In genomic region chr7:132177708-132178392, GRCh38 we compare ENCODE assay signal across 29 cellular contexts.
"Had no signal": no experiment of that assay in that cellular context is flagged by ENCODE, and none has a peak within 500 bp of the region (broad histone marks: within the 10 kb centered on the region; RNA-seq: fewer than 3 reads in every experiment).

No MANE protein-coding gene starts in this region.

- H3K4me1 ChIP-seq: gastrocnemius medialis, left ventricle myocardium inferior, thyroid gland had no signal

- H3K27ac Mint-ChIP-seq: activated B cell treated with CpG ODN at 0.5 μM for 24 hours; activated CD4-positive, alpha-beta T cell treated with anti-CD3 and anti-CD28 coated beads for 36 hours; activated CD8-positive, alpha-beta T cell treated with anti-CD3 and anti-CD28 coated beads, Interleukin-2, amount 10 ng/mL, durations not matched to agents 7 days and 5 days; activated naive CD4-positive, alpha-beta T cell treated with anti-CD3 and anti-CD28 coated beads, Interleukin-2, amount 50 U/mL, for 72 hours; activated T-cell treated with anti-CD3 and anti-CD28 coated beads, Interleukin-2, amount 50 U/mL, for 72 hours; natural killer cell treated with Interleukin-12 subunit alpha and Interleukin-12 subunit beta and Interleukin-15 and Interleukin-18, amount 100 ng/mL, for 72 hours; progenitor cell of endocrine pancreas; stimulated activated naive B cell treated with anti-CD40 and anti-IgM and Interleukin-4, amounts not matched to agents 10 μg/mL and 1 μg/mL and 100 μg/mL, for 72 hours had no signal

- H3K36me3 ChIP-seq: gastrocnemius medialis, neutrophil, thyroid gland had no signal

- DNase-seq: activated B cell treated with CpG ODN at 0.5 μM for 24 hours; activated CD4-positive, alpha-beta T cell treated with anti-CD3 and anti-CD28 coated beads for 36 hours; activated CD8-positive, alpha-beta T cell treated with anti-CD3 and anti-CD28 coated beads, Interleukin-2, amount 10 ng/mL, durations not matched to agents 7 days and 5 days; activated naive CD4-positive, alpha-beta T cell; activated T-cell treated with anti-CD3 and anti-CD28 coated beads for 4 hours; activated T-cell treated with anti-CD3 and anti-CD28 coated beads, Interleukin-2, amount 50 U/mL, for 72 hours; anterior cingulate cortex; dorsolateral prefrontal cortex; effector memory CD4-positive, alpha-beta T cell; gastrocnemius medialis; glutamatergic neuron; left ventricle myocardium inferior; retina; stimulated activated CD4-positive, alpha-beta T cell treated with anti-CD3 and anti-CD28 coated beads, Interleukin-15, amount 100 ng/mL, for 24 hours; stimulated activated CD4-positive, alpha-beta T cell treated with anti-CD3 and anti-CD28 coated beads, Interleukin-2, amount 100 ng/mL, for 24 hours; stimulated activated naive B cell treated with anti-CD40 and anti-IgM and Interleukin-4, amounts not matched to agents 10 μg/mL and 1 μg/mL and 100 μg/mL, for 72 hours; T-helper 2 cell; thyroid gland had no signal

- H3K4me3 Mint-ChIP-seq: activated B cell treated with CpG ODN at 0.5 μM for 24 hours; activated CD4-positive, alpha-beta T cell treated with anti-CD3 and anti-CD28 coated beads for 36 hours; activated CD8-positive, alpha-beta T cell treated with anti-CD3 and anti-CD28 coated beads, Interleukin-2, amount 10 ng/mL, durations not matched to agents 7 days and 5 days; activated T-cell treated with anti-CD3 and anti-CD28 coated beads, Interleukin-2, amount 50 U/mL, for 72 hours; natural killer cell treated with Interleukin-12 subunit alpha and Interleukin-12 subunit beta and Interleukin-15 and Interleukin-18, amount 100 ng/mL, for 72 hours; stimulated activated naive B cell treated with anti-CD40 and anti-IgM and Interleukin-4, amounts not matched to agents 10 μg/mL and 1 μg/mL and 100 μg/mL, for 72 hours had no signal

- H3K27me3 Mint-ChIP-seq: activated B cell treated with CpG ODN at 0.5 μM for 24 hours; natural killer cell treated with Interleukin-12 subunit alpha and Interleukin-12 subunit beta and Interleukin-15 and Interleukin-18, amount 100 ng/mL, for 72 hours; progenitor cell of endocrine pancreas had no signal

- H3K4me1 Mint-ChIP-seq: activated B cell treated with CpG ODN at 0.5 μM for 24 hours; activated CD4-positive, alpha-beta T cell treated with anti-CD3 and anti-CD28 coated beads for 36 hours; stimulated activated naive B cell treated with anti-CD40 and anti-IgM and Interleukin-4, amounts not matched to agents 10 μg/mL and 1 μg/mL and 100 μg/mL, for 72 hours had no signal

- H3K36me3 Mint-ChIP-seq: activated naive CD4-positive, alpha-beta T cell treated with anti-CD3 and anti-CD28 coated beads, Interleukin-2, amount 50 U/mL, for 72 hours; natural killer cell treated with Interleukin-12 subunit alpha and Interleukin-12 subunit beta and Interleukin-15 and Interleukin-18, amount 100 ng/mL, for 72 hours; stimulated activated naive B cell treated with anti-CD40 and anti-IgM and Interleukin-4, amounts not matched to agents 10 μg/mL and 1 μg/mL and 100 μg/mL, for 72 hours had no signal

- H3K27ac ChIP-seq: cardiac muscle cell, coronary artery, dorsolateral prefrontal cortex, gastrocnemius medialis, left ventricle myocardium inferior, neutrophil, skin epidermis, stomach, thyroid gland had no signal

- H3K9me3 ChIP-seq: gastrocnemius medialis, left ventricle myocardium inferior, mucosa of descending colon, neutrophil, stomach, thyroid gland had no signal

- H3K9me3 Mint-ChIP-seq: activated B cell treated with CpG ODN at 0.5 μM for 24 hours; activated naive CD4-positive, alpha-beta T cell treated with anti-CD3 and anti-CD28 coated beads, Interleukin-2, amount 50 U/mL, for 72 hours; activated T-cell treated with anti-CD3 and anti-CD28 coated beads, Interleukin-2, amount 50 U/mL, for 72 hours; natural killer cell treated with Interleukin-12 subunit alpha and Interleukin-12 subunit beta and Interleukin-15 and Interleukin-18, amount 100 ng/mL, for 72 hours; stimulated activated naive B cell treated with anti-CD40 and anti-IgM and Interleukin-4, amounts not matched to agents 10 μg/mL and 1 μg/mL and 100 μg/mL, for 72 hours had no signal

- ATAC-seq: activated CD4-positive, alpha-beta T cell treated with anti-CD3 and anti-CD28 coated beads for 36 hours; activated CD8-positive, alpha-beta T cell treated with anti-CD3 and anti-CD28 coated beads, Interleukin-2, amount 10 ng/mL, durations not matched to agents 7 days and 5 days; activated naive CD4-positive, alpha-beta T cell treated with anti-CD3 and anti-CD28 coated beads, Interleukin-2, amount 50 U/mL, for 72 hours; activated T-cell treated with anti-CD3 and anti-CD28 coated beads, Interleukin-2, amount 50 U/mL, for 72 hours; gastrocnemius medialis; natural killer cell treated with Interleukin-12 subunit alpha and Interleukin-12 subunit beta and Interleukin-15 and Interleukin-18, amount 100 ng/mL, for 72 hours; sciatic nerve; stimulated activated naive B cell treated with anti-CD40 and anti-IgM and Interleukin-4, amounts not matched to agents 10 μg/mL and 1 μg/mL and 100 μg/mL, for 72 hours had no signal

- H3K27me3 ChIP-seq: cardiac muscle cell, dorsolateral prefrontal cortex, gastrocnemius medialis, neutrophil, stomach, thyroid gland had no signal

- H3K4me3 ChIP-seq: cardiac muscle cell, coronary artery, dorsolateral prefrontal cortex, gastrocnemius medialis, left ventricle myocardium inferior, lung, mucosa of descending colon, skin epidermis, stomach, thyroid gland had no signal
